22 cellular contexts compared by ENCODE assay signal in the genomic region with DNA sequence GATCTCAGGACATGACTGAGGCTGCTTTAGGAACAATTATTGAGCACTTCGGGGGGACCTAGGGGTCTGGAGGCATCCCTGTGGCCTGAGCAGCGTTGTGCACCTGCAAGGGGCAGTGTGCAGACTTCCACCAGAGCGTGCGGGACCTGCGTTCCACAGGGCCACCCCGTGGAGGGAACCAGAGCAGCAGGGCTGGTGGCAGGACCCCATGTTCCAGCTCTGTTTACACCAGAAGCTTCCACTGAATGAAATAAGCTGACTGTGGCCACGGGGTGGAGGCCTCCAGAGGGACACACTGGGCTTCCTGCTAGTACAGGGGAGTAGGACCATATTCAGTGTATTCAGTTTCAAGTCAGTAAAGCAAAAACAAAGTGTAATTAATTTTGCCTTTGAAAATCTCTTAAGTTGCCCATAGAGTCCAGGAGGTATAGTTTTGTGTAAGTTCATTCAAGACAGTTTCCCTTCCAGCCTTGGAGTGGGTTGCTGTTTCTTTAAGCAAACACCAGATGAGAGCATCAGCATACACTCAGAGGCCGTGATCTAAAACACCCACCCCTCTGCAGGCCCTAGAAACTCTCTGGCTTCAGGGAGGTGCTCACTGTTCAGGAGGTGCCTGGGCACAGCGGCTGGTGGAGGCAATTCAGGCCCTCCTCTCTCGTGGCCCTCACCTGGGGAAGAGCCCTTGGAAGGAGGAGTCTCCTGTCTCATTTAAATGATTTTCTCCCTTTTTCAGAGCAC. TPM values are rescaled to one million over a fixed set of nuclear protein-coding genes. Genes with fewer than 3 reads are reported as not detected.
DNase-seq lines count a peak whose midpoint lies in the region; ATAC-seq and TF ChIP-seq lines count a peak whose summit lies in the region.
"Had no signal": no experiment of that assay in that cellular context is flagged by ENCODE, and none has a peak within 500 bp of the region (broad histone marks: within the 10 kb centered on the region; RNA-seq: fewer than 3 reads in every experiment).

No MANE protein-coding gene starts in this region.

- H3K4me3 ChIP-seq in left ventricle myocardium inferior (no peak overlapping the region), fibroblast of lung (replicated peaks in 1 of 4; ENCODE audit: control extremely low read depth in 1 of 4, insufficient read depth in 1 of 4, low read depth in 3 of 4, low read length in 4 of 4) (no peak overlapping the region)
- H3K4me3 ChIP-seq: lower lobe of right lung, prostate gland, upper lobe of left lung had no signal

- no peaks in the 10 kb centered on the region for H4K20me1 ChIP-seq in fibroblast of lung (ENCODE audit: control insufficient read depth, extremely low read depth, insufficient read depth, low read length)

- no peaks in the 10 kb centered on the region for H3K9me3 ChIP-seq in left ventricle myocardium inferior (replicated peaks)
- no peaks in the 10 kb centered on the region for H3K9me3 ChIP-seq in fibroblast of lung (ENCODE audit: control insufficient read depth, insufficient read depth, low read depth, low read length)
- H3K9me3 ChIP-seq: lower lobe of right lung, prostate gland, upper lobe of left lung had no signal

- no peak for TF ChIP-seq CTCF in left ventricle myocardium inferior (IDR thresholded peaks at IDR 0.05; ENCODE audit: borderline replicate concordance)
- TF ChIP-seq CTCF in fibroblast of lung (conservative IDR thresholded peaks at IDR 0.05 in 1 of 2, IDR thresholded peaks at IDR 0.05 in 1 of 2; ENCODE audit: low read depth in 1 of 2, low read length in 2 of 2): no peak

- no peak overlapping the region for H3K9ac ChIP-seq in fibroblast of lung (ENCODE audit: insufficient read depth, low read length)

- peak overlapping the region; percentile 27 for H3K4me2 ChIP-seq in fibroblast of lung (ENCODE audit: extremely low read depth, insufficient read depth, low read length)

- H2AFZ ChIP-seq in fibroblast of lung (ENCODE audit: low read length): no peak overlapping the region

- ATAC-seq in Right ventricle myocardium inferior (no peak), HG03039 (IDR thresholded peaks at IDR 0.05; ENCODE audit: unreplicated experiment) (no peak), HG03280 (IDR thresholded peaks at IDR 0.05; ENCODE audit: unreplicated experiment) (no peak), HG03520 (IDR thresholded peaks at IDR 0.05; ENCODE audit: unreplicated experiment) (no peak)
- ATAC-seq: CD8-positive, alpha-beta T cell; stimulated activated effector memory CD8-positive, alpha-beta T cell treated with anti-CD3 and anti-CD28 coated beads, Interleukin-12 subunit alpha, Interleukin-12 subunit beta, amount 100 ng/mL, for 72 hours had no signal

- H3K27me3 ChIP-seq in left ventricle myocardium inferior (ENCODE audit: low read depth): no peaks in the 10 kb centered on the region
- H3K27me3 ChIP-seq in fibroblast of lung (ENCODE audit: control insufficient read depth, insufficient read depth, low read length): no peaks in the 10 kb centered on the region
- H3K27me3 ChIP-seq: upper lobe of left lung had no signal

- peaks cover 46% of the 10 kb centered on the region for H3K4me1 ChIP-seq in left ventricle myocardium inferior
- peaks cover 27% of the 10 kb centered on the region for H3K4me1 ChIP-seq in fibroblast of lung (ENCODE audit: control insufficient read depth, extremely low read depth, insufficient read depth, low read length)
- H3K4me1 ChIP-seq: prostate gland had no signal

- no peaks in the 10 kb centered on the region for H3K36me3 ChIP-seq in left ventricle myocardium inferior
- H3K36me3 ChIP-seq in fibroblast of lung (ENCODE audit: control insufficient read depth, insufficient read depth, low read length): no peaks in the 10 kb centered on the region
- H3K36me3 ChIP-seq: lower lobe of right lung, prostate gland, upper lobe of left lung had no signal

- H3K27ac ChIP-seq in left ventricle myocardium inferior (replicated peaks) (peak overlapping the region; percentile 86), fibroblast of lung (ENCODE audit: insufficient read depth, low read length) (no peak overlapping the region)
- H3K27ac ChIP-seq: lower lobe of right lung, upper lobe of left lung had no signal

- intact Hi-C loops in left ventricle myocardium inferior (cut with micrococcal nuclease) (no loop called here), Right ventricle myocardium inferior (cut with DNase I) (no loop called here), posterior vena cava (cut with DNase I) (no loop called here)

- DNase-seq in left ventricle myocardium inferior: no peak
- no peak for DNase-seq in Right ventricle myocardium inferior (ENCODE audit: missing footprints)
- peak in 1 of 2 donors; percentile 59 for DNase-seq in fibroblast of lung (ENCODE audit: low read depth in 2 of 2)
- DNase-seq in posterior vena cava (ENCODE audit: low spot score): peak; percentile 47
- DNase-seq in NOMO-1 (lab: John Stamatoyannopoulos, UW; ENCODE audit: unreplicated experiment in 2 of 2): no peak
- DNase-seq: activated CD4-positive, CD25-positive, alpha-beta regulatory T cell treated with anti-CD3 and anti-CD28 coated beads, Interleukin-2, amount 50 U/mL, for 72 hours; activated effector memory CD4-positive, alpha-beta T cell treated with Interleukin-2 at 50 U/mL for 16 hours; CD8-positive, alpha-beta T cell; lower lobe of right lung; MV-4-11; naive B cell; NCI-H1930; NCI-H510A; T-helper 9 cell; upper lobe of left lung had no signal

- no peaks in the 10 kb centered on the region for H3K79me2 ChIP-seq in fibroblast of lung (ENCODE audit: control insufficient read depth, insufficient read depth, low read length)

RNA-seq across cellular contexts. Expression of a gene that starts 16.6 kb away (rescaled TPM):
- total RNA-seq in left ventricle myocardium inferior (0.44 TPM), Right ventricle myocardium inferior (not detected), fibroblast of lung (0.26 and 0.33 TPM in 2 replicates), posterior vena cava (1 to 10 TPM; 1.7 to 2.5 TPM)
- 0.09 and 0.15 TPM in 2 replicates for polyA plus RNA-seq in fibroblast of lung
- 0.58 and 1.0 TPM in 2 replicates for polyA plus RNA-seq in fibroblast of lung (2012)
- polyA minus RNA-seq in fibroblast of lung (ENCODE audit: low replicate concordance): 1.9 TPM in 1 of 2 replicates, not detected in the other
- total RNA-seq: CD8-positive, alpha-beta T cell; cerebellum; Daoy had no signal
